1 cellular context compared by ENCODE assay signal in genomic region chr16:76535-77272, GRCh38.
TF ChIP-seq lines count a peak whose summit lies in the region.

No MANE protein-coding gene starts in this region.

TF ChIP-seq in HepG2, 621 proteins besides CTCF, POLR2A, EP300 and RAD21 (continued from another document and continues in another):
- TF ChIP-seq REST (IDR thresholded peaks at IDR 0.05; ENCODE audit: borderline replicate concordance in 1 of 2, low read depth in 1 of 2, low read length in 2 of 2) (no peak), MAZ (IDR thresholded peaks at IDR 0.05; ENCODE audit: borderline replicate concordance, low read depth, low read length) (no peak), MAZ (CRISPR knock-in tag; IDR thresholded peaks at IDR 0.05; ENCODE audit: low read depth) (peak; percentile 31; the same call in 1 of the 2 replicates), NRL (CRISPR knock-in tag; IDR thresholded peaks at IDR 0.05; ENCODE audit: borderline replicate concordance) (no peak), FOXP4 (CRISPR knock-in tag; IDR thresholded peaks at IDR 0.05) (0 out of 2 replicates have a peak, but pooled peaks have one; percentile 19), ZC3H4 (CRISPR knock-in tag; IDR thresholded peaks at IDR 0.05; ENCODE audit: borderline replicate concordance) (no peak), TERF1 (CRISPR knock-in tag; IDR thresholded peaks at IDR 0.05) (no peak), ZBTB8A (CRISPR knock-in tag; IDR thresholded peaks at IDR 0.05; ENCODE audit: borderline replicate concordance, low read depth) (no peak), POGK (CRISPR knock-in tag; conservative IDR thresholded peaks at IDR 0.05) (no peak), FOXA1 (IDR thresholded peaks at IDR 0.05) (no peak), FOXA1 (CRISPR knock-in tag; IDR thresholded peaks at IDR 0.05) (peak; percentile 23; the same call in 1 of the 2 replicates), ARNTL (CRISPR knock-in tag; IDR thresholded peaks at IDR 0.05) (no peak), MIER2 (CRISPR knock-in tag; IDR thresholded peaks at IDR 0.05) (no peak), ZNF646 (CRISPR knock-in tag; IDR thresholded peaks at IDR 0.05) (no peak), GRHL1 (CRISPR knock-in tag; conservative IDR thresholded peaks at IDR 0.05) (no peak), RFX1 (IDR thresholded peaks at IDR 0.05) (no peak), CBX1 (IDR thresholded peaks at IDR 0.05; ENCODE audit: low read depth) (no peak), ZNF672 (CRISPR knock-in tag; IDR thresholded peaks at IDR 0.05) (no peak), STAT6 (CRISPR knock-in tag; IDR thresholded peaks at IDR 0.05; ENCODE audit: borderline replicate concordance) (no peak), MZF1 (CRISPR knock-in tag; IDR thresholded peaks at IDR 0.05; ENCODE audit: borderline replicate concordance) (no peak), ZNF772 (CRISPR knock-in tag; IDR thresholded peaks at IDR 0.05) (no peak), ZBTB4 (CRISPR knock-in tag; IDR thresholded peaks at IDR 0.05; ENCODE audit: borderline replicate concordance) (no peak), ZNF10 (CRISPR knock-in tag; IDR thresholded peaks at IDR 0.05; ENCODE audit: borderline replicate concordance, low read depth) (no peak), ZBTB37 (CRISPR knock-in tag; IDR thresholded peaks at IDR 0.05) (no peak)
